Comparison of ENCODE assay signal across 32 cellular contexts in genomic region chr4:105272002-105272401, GRCh38.
A peak's percentile ranks its signal among the peaks of the same experiment; 100 is the strongest.
DNase-seq lines count a peak whose midpoint lies in the region; ATAC-seq and TF ChIP-seq lines count a peak whose summit lies in the region.
"Had no signal": no experiment of that assay in that cellular context is flagged by ENCODE, and none has a peak within 500 bp of the region (broad histone marks: within the 10 kb centered on the region; RNA-seq: fewer than 3 reads in every experiment).

No MANE protein-coding gene starts in this region.

- H3K27me3 Mint-ChIP-seq in T-helper 1 cell treated with Interleukin-12 subunit alpha and Interleukin-12 subunit beta and Interleukin-4 antibody, amounts not matched to agents 30 μg/mL and 1 μg/mL, for 36 hours (ENCODE audit: low read depth), result no peaks in the 10 kb centered on the region
- no peaks in the 10 kb centered on the region for H3K27me3 Mint-ChIP-seq in CD8-positive, alpha-beta T cell (ENCODE audit: low read depth)
- no peaks in the 10 kb centered on the region for H3K27me3 Mint-ChIP-seq in activated T-helper 17 cell treated with anti-CD3 and anti-CD28 coated beads, Interleukin-2, amount 50 U/mL, for 72 hours
- no peaks in the 10 kb centered on the region for H3K27me3 Mint-ChIP-seq in natural killer cell (ENCODE audit: low read depth in 2 of 2)
- H3K27me3 Mint-ChIP-seq: activated CD8-positive, alpha-beta memory T cell treated with anti-CD3 and anti-CD28 coated beads, Interleukin-2, amount 10 ng/mL, durations not matched to agents 7 days and 5 days; memory B cell had no signal

- H3K14ac ChIP-seq in neuronal stem cell (ENCODE audit: low read length), result no peak overlapping the region

- no peak overlapping the region for H3K27ac ChIP-seq in CD8-positive, alpha-beta T cell (ENCODE audit: low read depth, low read length)
- H3K27ac ChIP-seq in neuronal stem cell (replicated peaks; ENCODE audit: low read length), result no peak overlapping the region
- H3K27ac ChIP-seq: 22Rv1, neural progenitor cell, right atrium auricular region, transverse colon had no signal

- no CpG with 5 or more reads among the region's 1 CpG for WGBS in neuronal stem cell (ENCODE audit: extremely low coverage in 2 of 2, insufficient read length in 2 of 2, insufficient replicate concordance in 1 of 2), 2 donors

- H3K23ac ChIP-seq in neuronal stem cell (ENCODE audit: low read depth, low read length, poor library complexity), result no peak overlapping the region

- H3K4me3 ChIP-seq in CD8-positive, alpha-beta T cell (ENCODE audit: low read depth, low read length), result no peak overlapping the region
- H3K4me3 ChIP-seq in neuronal stem cell (ENCODE audit: low read length in 2 of 2), result no peak overlapping the region
- H3K4me3 ChIP-seq: neural progenitor cell, right atrium auricular region, transverse colon had no signal

- no peak overlapping the region for H3K18ac ChIP-seq in neuronal stem cell (ENCODE audit: low read length)

- no peak overlapping the region for H2BK120ac ChIP-seq in neuronal stem cell (ENCODE audit: low read depth, low read length)

- H2AK5ac ChIP-seq in neuronal stem cell (ENCODE audit: low read depth, low read length), result no peak overlapping the region

- H3K9me3 ChIP-seq in CD8-positive, alpha-beta T cell (ENCODE audit: low read length), result no peaks in the 10 kb centered on the region
- peaks cover 0 to 2% of the 10 kb centered on the region in 2 donors for H3K9me3 ChIP-seq in neuronal stem cell (replicated peaks in 1 of 2; ENCODE audit: control insufficient read depth in 2 of 2, insufficient read depth in 1 of 2, low read depth in 1 of 2, low read length in 2 of 2)
- H3K9me3 ChIP-seq: right atrium auricular region, transverse colon had no signal

- H3K36me3 ChIP-seq in CD8-positive, alpha-beta T cell (ENCODE audit: insufficient read depth, low read length), result peaks cover 30% of the 10 kb centered on the region
- peaks cover 25 to 93% of the 10 kb centered on the region in 2 donors for H3K36me3 ChIP-seq in neuronal stem cell (replicated peaks in 1 of 2; ENCODE audit: control insufficient read depth in 2 of 2, insufficient read depth in 2 of 2, low read length in 2 of 2)

- H2AFZ ChIP-seq in neuronal stem cell (ENCODE audit: low read length), result no peak overlapping the region
- H2AFZ ChIP-seq: neural progenitor cell had no signal

- CTCF ChIA-PET in CD8-positive, alpha-beta T cell (lab: Charles Lee), result no interaction called here

- peaks cover 32% of the 10 kb centered on the region for H3K4me1 Mint-ChIP-seq in T-helper 1 cell treated with Interleukin-12 subunit alpha and Interleukin-12 subunit beta and Interleukin-4 antibody, amounts not matched to agents 30 μg/mL and 1 μg/mL, for 36 hours (ENCODE audit: low read depth)
- peaks cover 20% of the 10 kb centered on the region for H3K4me1 Mint-ChIP-seq in CD8-positive, alpha-beta T cell (ENCODE audit: low read depth)
- peaks cover 47% of the 10 kb centered on the region for H3K4me1 Mint-ChIP-seq in activated T-helper 17 cell treated with anti-CD3 and anti-CD28 coated beads, Interleukin-2, amount 50 U/mL, for 72 hours
- H3K4me1 Mint-ChIP-seq in natural killer cell, result peaks cover 64 to 68% of the 10 kb centered on the region in 2 donors
- H3K4me1 Mint-ChIP-seq: neural progenitor cell had no signal

- POLR2A ChIA-PET in CD8-positive, alpha-beta T cell (lab: Charles Lee), result no interaction called here

- H4K91ac ChIP-seq in neuronal stem cell (ENCODE audit: low read depth, low read length, poor library complexity), result no peak overlapping the region

- H3K4me3 Mint-ChIP-seq in T-helper 1 cell treated with Interleukin-12 subunit alpha and Interleukin-12 subunit beta and Interleukin-4 antibody, amounts not matched to agents 30 μg/mL and 1 μg/mL, for 36 hours, result peak overlapping the region; percentile 12
- no peak overlapping the region for H3K4me3 Mint-ChIP-seq in CD8-positive, alpha-beta T cell
- H3K4me3 Mint-ChIP-seq in activated T-helper 17 cell treated with anti-CD3 and anti-CD28 coated beads, Interleukin-2, amount 50 U/mL, for 72 hours, result no peak overlapping the region
- peak overlapping the region; percentile 73 for H3K4me3 Mint-ChIP-seq in natural killer cell
- H3K4me3 Mint-ChIP-seq: activated CD8-positive, alpha-beta memory T cell treated with anti-CD3 and anti-CD28 coated beads, Interleukin-2, amount 10 ng/mL, durations not matched to agents 7 days and 5 days; memory B cell; neural progenitor cell had no signal

- H2BK5ac ChIP-seq in neuronal stem cell (ENCODE audit: low read length), result no peak overlapping the region

- peaks cover 72% of the 10 kb centered on the region for H3K36me3 Mint-ChIP-seq in T-helper 1 cell treated with Interleukin-12 subunit alpha and Interleukin-12 subunit beta and Interleukin-4 antibody, amounts not matched to agents 30 μg/mL and 1 μg/mL, for 36 hours (ENCODE audit: low read depth)
- H3K36me3 Mint-ChIP-seq in CD8-positive, alpha-beta T cell, result peaks cover 74% of the 10 kb centered on the region
- peaks cover 100% of the 10 kb centered on the region for H3K36me3 Mint-ChIP-seq in activated T-helper 17 cell treated with anti-CD3 and anti-CD28 coated beads, Interleukin-2, amount 50 U/mL, for 72 hours (ENCODE audit: low read depth)
- peaks cover 44% of the 10 kb centered on the region for H3K36me3 Mint-ChIP-seq in natural killer cell

- no peaks in the 10 kb centered on the region for H3K27me3 ChIP-seq in CD8-positive, alpha-beta T cell (ENCODE audit: insufficient read depth, low read length)
- no peaks in the 10 kb centered on the region for H3K27me3 ChIP-seq in neuronal stem cell (ENCODE audit: control insufficient read depth in 3 of 3, insufficient read depth in 3 of 3, low read depth in 1 of 3, low read length in 3 of 3)
- H3K27me3 ChIP-seq: neural progenitor cell, right atrium auricular region, transverse colon had no signal

- TF ChIP-seq CTCF in CD8-positive, alpha-beta T cell (IDR thresholded peaks at IDR 0.05), result no peak
- no peak for TF ChIP-seq CTCF in natural killer cell (IDR thresholded peaks at IDR 0.05)

- no peaks in the 10 kb centered on the region for H3K79me1 ChIP-seq in neuronal stem cell (ENCODE audit: low read depth, low read length)

- no peak overlapping the region for H3K4ac ChIP-seq in neuronal stem cell (ENCODE audit: low read length)

- no peak overlapping the region for H2BK12ac ChIP-seq in neuronal stem cell (ENCODE audit: low read length)

- no peak overlapping the region for H3K9ac ChIP-seq in neuronal stem cell (ENCODE audit: low read depth, low read length, poor library complexity)
- H3K9ac ChIP-seq: neural progenitor cell had no signal

- no peak for ATAC-seq in CD8-positive, alpha-beta T cell
- no peak for ATAC-seq in activated T-helper 17 cell treated with anti-CD3 and anti-CD28 coated beads, Interleukin-2, amount 50 U/mL, for 72 hours (replicated peaks)
- ATAC-seq in natural killer cell (peak; percentile 77 to 80 (median 80)), GM18858 (IDR thresholded peaks at IDR 0.05; ENCODE audit: unreplicated experiment) (no peak)
- ATAC-seq: activated CD8-positive, alpha-beta memory T cell treated with anti-CD3 and anti-CD28 coated beads, Interleukin-2, amount 10 ng/mL, durations not matched to agents 7 days and 5 days; left lobe of liver; Panc1; SK-N-SH treated with all-trans-retinoic acid at 6 μM for 48 hours had no signal

- intact Hi-C loops in CD8-positive, alpha-beta T cell (cut with DNase I, micrococcal nuclease), result no loop called here
- intact Hi-C loops in natural killer cell (cut with micrococcal nuclease), result loop anchor here (5.0 to 10.0 kb wide), 3 partner anchors 35 to 203 kb away; partner anchors contain the start of genes PPA2 and TET2

- peaks cover 4% of the 10 kb centered on the region for H3K4me1 ChIP-seq in CD8-positive, alpha-beta T cell (ENCODE audit: insufficient read depth, low read length)
- H3K4me1 ChIP-seq in neuronal stem cell (ENCODE audit: control insufficient read depth in 2 of 2, insufficient read depth in 1 of 2, low read depth in 1 of 2, low read length in 2 of 2), result no peaks in the 10 kb centered on the region
- H3K4me1 ChIP-seq: neural progenitor cell, transverse colon had no signal

- peak overlapping the region; percentile 77 for H3K27ac Mint-ChIP-seq in T-helper 1 cell treated with Interleukin-12 subunit alpha and Interleukin-12 subunit beta and Interleukin-4 antibody, amounts not matched to agents 30 μg/mL and 1 μg/mL, for 36 hours
- H3K27ac Mint-ChIP-seq in CD8-positive, alpha-beta T cell, result peak overlapping the region; percentile 65
- H3K27ac Mint-ChIP-seq in activated T-helper 17 cell treated with anti-CD3 and anti-CD28 coated beads, Interleukin-2, amount 50 U/mL, for 72 hours, result peak overlapping the region; percentile 74
- peak overlapping the region; percentile 91 to 93 for H3K27ac Mint-ChIP-seq in natural killer cell
- H3K27ac Mint-ChIP-seq: memory B cell, neural progenitor cell had no signal

- H2BK15ac ChIP-seq in neuronal stem cell (ENCODE audit: low read length), result no peak overlapping the region

- H4K8ac ChIP-seq in neuronal stem cell (ENCODE audit: low read depth, low read length), result no peak overlapping the region

- DNase-seq in T-helper 1 cell (no peak), natural killer cell (no peak), NCI-H748 treated with DMSO at 0.1 percent for 48 hours (lab: John Stamatoyannopoulos, UW) (no peak), neuronal stem cell (ENCODE audit: low spot score) (no peak)
- no peak for DNase-seq in CD8-positive, alpha-beta T cell
- DNase-seq: activated CD4-positive, CD25-positive, alpha-beta regulatory T cell treated with anti-CD3 and anti-CD28 coated beads, Interleukin-2, amount 50 U/mL, for 72 hours; activated CD8-positive, alpha-beta memory T cell treated with anti-CD3 and anti-CD28 coated beads, Interleukin-2, amount 10 ng/mL, durations not matched to agents 7 days and 5 days; C1 segment of cervical spinal cord; caudate nucleus; cortex of kidney; DMS79 treated with DMSO at 0.1 percent for 48 hours; effector memory CD4-positive, alpha-beta T cell; GDM1; glutamatergic neuron; GOT3; NCI-H1048; NCI-H1694 treated with DMSO at 0.1 percent for 48 hours; NCI-H446; NCI-H774; Right ventricle myocardium superior; small intestine; transverse colon had no signal

- H3K4me2 ChIP-seq in neuronal stem cell (ENCODE audit: insufficient read depth, low read length, poor library complexity, severe bottlenecking), result no peak overlapping the region
- H3K4me2 ChIP-seq: neural progenitor cell had no signal

- H3K9me3 Mint-ChIP-seq in T-helper 1 cell treated with Interleukin-12 subunit alpha and Interleukin-12 subunit beta and Interleukin-4 antibody, amounts not matched to agents 30 μg/mL and 1 μg/mL, for 36 hours, result peaks cover 3% of the 10 kb centered on the region
- H3K9me3 Mint-ChIP-seq in CD8-positive, alpha-beta T cell, result no peaks in the 10 kb centered on the region
- H3K9me3 Mint-ChIP-seq in activated T-helper 17 cell treated with anti-CD3 and anti-CD28 coated beads, Interleukin-2, amount 50 U/mL, for 72 hours, result peaks cover 7% of the 10 kb centered on the region
- peaks cover 0 to 4% of the 10 kb centered on the region in 2 donors for H3K9me3 Mint-ChIP-seq in natural killer cell
- H3K9me3 Mint-ChIP-seq: memory B cell, neural progenitor cell had no signal

Comparison
In these comparisons a context has a peak if more than half of its experiments do, and no peak if none do; other contexts are left out.
1. H3K4me3 Mint-ChIP-seq: peak in T-helper 1 cell treated with Interleukin-12 subunit alpha and Interleukin-12 subunit beta and Interleukin-4 antibody, amounts not matched to agents 30 μg/mL and 1 μg/mL, for 36 hours (single experiment) and natural killer cell (single experiment); none in CD8-positive, alpha-beta T cell (single experiment) and activated T-helper 17 cell treated with anti-CD3 and anti-CD28 coated beads, Interleukin-2, amount 50 U/mL, for 72 hours (single experiment).
2. ATAC-seq: peak in natural killer cell (3 of 3); none in CD8-positive, alpha-beta T cell (single experiment), activated T-helper 17 cell treated with anti-CD3 and anti-CD28 coated beads, Interleukin-2, amount 50 U/mL, for 72 hours (single experiment) and GM18858 (single experiment).
3. Peak in every context shown above with its lines, with median percentiles within 50 percentile points of each other: H3K27ac Mint-ChIP-seq.